16 cellular contexts compared by ENCODE assay signal in the genomic region with DNA sequence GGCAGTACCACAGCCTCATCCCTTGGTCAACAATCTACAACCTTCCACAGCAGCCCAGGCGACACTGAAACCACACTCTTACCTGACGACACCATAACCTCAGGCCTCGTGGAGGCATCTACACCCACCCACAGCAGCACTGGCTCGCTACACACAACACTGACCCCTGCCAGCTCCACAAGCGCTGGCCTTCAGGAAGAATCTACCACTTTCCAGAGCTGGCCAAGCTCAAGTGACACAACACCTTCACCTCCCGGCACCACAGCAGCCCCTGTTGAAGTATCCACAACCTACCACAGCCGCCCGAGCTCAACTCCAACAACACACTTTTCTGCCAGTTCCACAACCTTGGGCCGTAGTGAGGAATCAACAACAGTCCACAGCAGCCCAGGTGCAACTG. TPM values are rescaled to one million over a fixed set of nuclear protein-coding genes. Genes with fewer than 3 reads are reported as not detected.
"Had no signal": no experiment of that assay in that cellular context is flagged by ENCODE, and none has a peak within 500 bp of the region (broad histone marks: within the 10 kb centered on the region; RNA-seq: fewer than 3 reads in every experiment).

No MANE protein-coding gene starts in this region.

RNA-seq across cellular contexts. Expression of gene MUC17, which starts 25.2 kb away (rescaled TPM):
- total RNA-seq: activated B cell treated with CpG ODN at 0.5 μM for 24 hours; activated CD4-positive, alpha-beta memory T cell treated with anti-CD3 and anti-CD28 coated beads for 36 hours; activated CD4-positive, alpha-beta T cell treated with anti-CD3 and anti-CD28 coated beads, Interleukin-2, amount 10 ng/mL, durations not matched to agents 24 days and 14 days; activated CD8-positive, alpha-beta memory T cell treated with anti-CD3 and anti-CD28 coated beads for 36 hours; activated CD8-positive, alpha-beta T cell treated with anti-CD3 and anti-CD28 coated beads for 36 hours; activated naive CD4-positive, alpha-beta T cell treated with anti-CD3 and anti-CD28 coated beads for 36 hours; activated naive CD4-positive, alpha-beta T cell treated with anti-CD3 and anti-CD28 coated beads, Interleukin-2, amount 50 U/mL, for 72 hours; activated naive CD8-positive, alpha-beta T cell treated with anti-CD3 and anti-CD28 coated beads for 36 hours; activated T-cell treated with anti-CD3 and anti-CD28 coated beads, Interleukin-2, amount 50 U/mL, for 4 hours; activated T-cell treated with anti-CD3 and anti-CD28 coated beads, Interleukin-2, amount 50 U/mL, for 72 hours; activated T-helper 1 cell treated with anti-CD3 and anti-CD28 coated beads, Interleukin-12 subunit alpha, Interleukin-12 subunit beta, Interleukin-2, Interleukin-4 antibody, amounts not matched to agents 30 ng/mL and 10 ng/mL and 1 ng/mL, durations not matched to agents 14 hours and 24 hours and 36 hours; activated T-helper 17 cell treated with anti-CD3 and anti-CD28 coated beads, Interleukin-2, amount 50 U/mL, for 72 hours; adrenal gland; ascending aorta; bronchial epithelial cell; cardiac muscle cell had no signal
- polyA plus RNA-seq: adrenal gland, cardiac muscle cell had no signal

RNA-seq across cellular contexts. Expression of gene MUC12, which starts 25.3 kb away (rescaled TPM):
- total RNA-seq: activated B cell treated with CpG ODN at 0.5 μM for 24 hours; activated naive CD4-positive, alpha-beta T cell treated with anti-CD3 and anti-CD28 coated beads for 36 hours had no signal
- polyA plus RNA-seq: cardiac muscle cell had no signal

RNA-seq across cellular contexts. Expression of gene MUC3A, which starts 45.3 kb away (rescaled TPM):
- total RNA-seq: activated B cell treated with CpG ODN at 0.5 μM for 24 hours; activated CD4-positive, alpha-beta T cell treated with anti-CD3 and anti-CD28 coated beads, Interleukin-2, amount 10 ng/mL, durations not matched to agents 24 days and 14 days; activated CD8-positive, alpha-beta T cell treated with anti-CD3 and anti-CD28 coated beads for 36 hours; activated naive CD4-positive, alpha-beta T cell treated with anti-CD3 and anti-CD28 coated beads for 36 hours; activated naive CD8-positive, alpha-beta T cell treated with anti-CD3 and anti-CD28 coated beads for 36 hours; activated T-cell treated with anti-CD3 and anti-CD28 coated beads, Interleukin-2, amount 50 U/mL, for 72 hours; activated T-helper 1 cell treated with anti-CD3 and anti-CD28 coated beads, Interleukin-12 subunit alpha, Interleukin-12 subunit beta, Interleukin-2, Interleukin-4 antibody, amounts not matched to agents 30 ng/mL and 10 ng/mL and 1 ng/mL, durations not matched to agents 14 hours and 24 hours and 36 hours; ascending aorta; cardiac muscle cell had no signal
